ENCODE assay signal across 11 cellular contexts in genomic region chr4:108171541-108172230, GRCh38. TPM values are rescaled to one million over a fixed set of nuclear protein-coding genes. Genes with fewer than 3 reads are reported as not detected.
DNase-seq lines count a peak whose midpoint lies in the region; ATAC-seq, FAIRE-seq and TF ChIP-seq lines count a peak whose summit lies in the region.
"Had no signal": no experiment of that assay in that cellular context is flagged by ENCODE, and none has a peak within 500 bp of the region (broad histone marks: within the 10 kb centered on the region; RNA-seq: fewer than 3 reads in every experiment).

No MANE protein-coding gene starts in this region.

- H3K9me3 Mint-ChIP-seq in nephron progenitor cell = no peaks in the 10 kb centered on the region

- DNase-seq in A549 (ENCODE audit: low read depth in 1 of 2, low spot score in 1 of 2) = no peak
- DNase-seq in RPMI7951 (ENCODE audit: low read depth) = peak; percentile 41
- peak; percentile 8 for DNase-seq in adipocyte (ENCODE audit: low read depth)
- peak; percentile 64 for DNase-seq in nephron progenitor cell
- no peak for DNase-seq in GM19239 (ENCODE audit: insufficient read length, low spot score)
- no peak for DNase-seq in SKM-1 treated with dmso at 0.1 percent for 144 hours (lab: John Stamatoyannopoulos, UW; ENCODE audit: unreplicated experiment)
- no peak for DNase-seq in SIG-M5 treated with dmso at 0.1 percent for 504 hours (lab: John Stamatoyannopoulos, UW; ENCODE audit: unreplicated experiment)
- DNase-seq in H4 (ENCODE audit: low spot score) = no peak
- DNase-seq: MG63 had no signal

- TF ChIP-seq POLR2A in A549 (IDR thresholded peaks at IDR 0.05; ENCODE audit: low read length) = no peak

- H3K36me3 ChIP-seq in adipocyte (ENCODE audit: control insufficient read depth, insufficient read depth, low read length, severe bottlenecking) = no peaks in the 10 kb centered on the region
- H3K36me3 ChIP-seq: MG63, thyroid gland had no signal

- H3K4me3 Mint-ChIP-seq in nephron progenitor cell = peak overlapping the region; percentile 99

- FAIRE-seq in A549 (lab: Jason Lieb, UNC) (no peak), GM19239 (lab: Jason Lieb, UNC) (no peak)

- CTCF ChIA-PET in A549 (lab: Yijun Ruan, JAX) = no interaction called here

- no peaks in the 10 kb centered on the region for H3K27me3 Mint-ChIP-seq in nephron progenitor cell (ENCODE audit: low read depth, poor library complexity)

- peaks cover 10% of the 10 kb centered on the region; the same call in 1 of the 3 replicates for H3K4me1 ChIP-seq in A549
- H3K4me1 ChIP-seq in adipocyte (ENCODE audit: control insufficient read depth, insufficient read depth, low read length) = peaks cover 6% of the 10 kb centered on the region

- H3K4me2 ChIP-seq in A549 = no peak overlapping the region

- no peak overlapping the region for H3K9ac ChIP-seq in adipocyte (ENCODE audit: low read length)

- TF ChIP-seq RAD21 in A549 (conservative IDR thresholded peaks at IDR 0.05 in 1 of 2, IDR thresholded peaks at IDR 0.05 in 1 of 2) = no peak

- H3K4me3 ChIP-seq in A549 (no peak overlapping the region; the same call in 2 of the 3 replicates), adipocyte (ENCODE audit: low read length) (no peak overlapping the region)
- H3K4me3 ChIP-seq: MG63 had no signal

- ATAC-seq in A549 = no peak

- POLR2A ChIA-PET in A549 (lab: Yijun Ruan, JAX) = no interaction called here

- no peak for TF ChIP-seq EP300 in A549 (IDR thresholded peaks at IDR 0.05)

- peaks cover 63% of the 10 kb centered on the region for H3K4me1 Mint-ChIP-seq in nephron progenitor cell

- peaks cover 67% of the 10 kb centered on the region for H3K27me3 ChIP-seq in adipocyte (replicated peaks; ENCODE audit: control insufficient read depth, insufficient read depth, low read length)

- peak overlapping the region; percentile 98 for H3K27ac Mint-ChIP-seq in nephron progenitor cell

- H3K9me3 ChIP-seq in A549 = no peaks in the 10 kb centered on the region
- H3K9me3 ChIP-seq in adipocyte (ENCODE audit: control insufficient read depth, low read length) = no peaks in the 10 kb centered on the region
- H3K9me3 ChIP-seq: MG63, thyroid gland had no signal

- 27% methylated on average over 30 of the region's 42 CpGs for WGBS in A549 (ENCODE audit: missing lambda C conversion rate)

- no peak overlapping the region for H3K27ac ChIP-seq in A549
- H3K27ac ChIP-seq: epithelial cell of prostate had no signal

- H3K36me3 Mint-ChIP-seq in nephron progenitor cell (ENCODE audit: low read depth) = no peaks in the 10 kb centered on the region

- no peak for TF ChIP-seq CTCF in A549 (IDR thresholded peaks at IDR 0.05)
- no peak for TF ChIP-seq CTCF in nephron progenitor cell (IDR thresholded peaks at IDR 0.05)

TF ChIP-seq in A549, 52 proteins besides CTCF, POLR2A, EP300 and RAD21:
- TF ChIP-seq KDM1A (IDR thresholded peaks at IDR 0.05; ENCODE audit: low read depth) = no peak
- 0 out of 2 replicates have a peak, but pooled peaks have one; percentile 26 for TF ChIP-seq RNF2 (IDR thresholded peaks at IDR 0.05; ENCODE audit: borderline replicate concordance, low read depth)

RNA-seq across cellular contexts. Expression of gene LEF1, which starts 3.0 kb away (rescaled TPM):
- polyA plus RNA-seq in A549 (2011; rRNA removed) (not detected in 2 replicates), A549 (2017; fragmentation: RNase III; extraction: RNeasy Plus Mini Kit Qiagen cat#74134 plus additional on column Dnase treatment) (not detected in 3 replicates)
- polyA plus RNA-seq in A549 (2012; cell fraction: cytosol; rRNA removed) = 0.04 TPM in 1 of 2 replicates, not detected in the other
- not detected in 2 replicates for polyA plus RNA-seq in A549 (2012; cell fraction: nucleus; rRNA removed)
- polyA minus RNA-seq in A549 (2011; rRNA and poly(A)+ RNA removed) = not detected in 2 replicates
- total RNA-seq in RPMI7951 (2014; rRNA removed; shearing (Covaris generic)) = 31.6 and 52.9 TPM in 2 replicates
- total RNA-seq in H4 (2014; rRNA removed; shearing (Covaris generic)) = 33.0 and 37.2 TPM in 2 replicates

Comparison
In these comparisons a context has a peak if more than half of its experiments do, and no peak if none do; other contexts are left out.
1. DNase-seq: peak in RPMI7951 (single experiment), adipocyte (single experiment) and nephron progenitor cell (single experiment); none in A549 (0 of 2), GM19239 (single experiment), SKM-1 treated with dmso at 0.1 percent for 144 hours (single experiment), SIG-M5 treated with dmso at 0.1 percent for 504 hours (single experiment) and H4 (single experiment).